ENCODE assay signal across 1 cellular context in genomic region chr11:79050784-79051183, GRCh38.
TF ChIP-seq lines count a peak whose summit lies in the region.

No MANE protein-coding gene starts in this region.

TF ChIP-seq in IMR-90, 13 proteins besides CTCF, POLR2A, EP300 and RAD21 (continued from another document):
- no peak for TF ChIP-seq MXI1 (IDR thresholded peaks at IDR 0.05; ENCODE audit: borderline replicate concordance, low read depth, low read length)
